1 cellular context compared by ENCODE assay signal in genomic region chr10:69413221-69413865, GRCh38.
TF ChIP-seq lines count a peak whose summit lies in the region.

No MANE protein-coding gene starts in this region.

TF ChIP-seq in liver, 16 proteins besides CTCF, POLR2A, EP300 and RAD21 (continued from another document):
- no peak for TF ChIP-seq TAF1 (conservative IDR thresholded peaks at IDR 0.05)
